ENCODE assay signal across 13 cellular contexts in the genomic region with DNA sequence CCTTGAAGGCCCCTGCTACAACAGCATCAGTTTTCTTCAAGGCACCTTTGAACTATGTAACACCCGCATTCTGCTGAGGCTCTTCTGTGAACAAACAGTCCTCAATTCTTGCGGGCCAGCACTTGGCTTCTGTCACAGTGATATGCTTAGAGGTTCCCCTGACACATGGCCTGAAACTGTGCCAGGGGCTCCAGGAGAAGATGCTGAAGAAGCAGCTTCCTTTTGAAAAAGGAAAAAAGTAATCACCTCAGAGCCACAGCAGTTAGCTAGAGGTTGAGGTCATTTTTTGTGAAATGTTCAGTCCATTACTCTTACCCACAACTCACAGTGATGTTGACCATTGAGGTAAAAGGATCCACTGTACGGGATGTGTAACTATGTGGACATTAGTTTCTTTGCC.
A peak's percentile ranks its signal among the peaks of the same experiment; 100 is the strongest.
DNase-seq lines count a peak whose midpoint lies in the region; ATAC-seq and TF ChIP-seq lines count a peak whose summit lies in the region.
"Had no signal": no experiment of that assay in that cellular context is flagged by ENCODE, and none has a peak within 500 bp of the region (broad histone marks: within the 10 kb centered on the region; RNA-seq: fewer than 3 reads in every experiment).

No MANE protein-coding gene starts in this region.

- H3K27ac ChIP-seq in SK-N-SH (ENCODE audit: low read depth in 2 of 2, low read length in 1 of 2) (peak overlapping the region in 1 of 2 experiments; percentile 47; a peak in 2 of 4 replicates), RWPE2 (ENCODE audit: poor library complexity, severe bottlenecking) (peak overlapping the region; percentile 82)
- H3K27ac ChIP-seq: foreskin keratinocyte had no signal

- no peak for TF ChIP-seq RAD21 in SK-N-SH (IDR thresholded peaks at IDR 0.05; ENCODE audit: low read length)

- CTCF ChIA-PET in SK-N-SH (lab: Yijun Ruan, JAX): interaction anchor here (1.1 kb wide), 1 partner anchor 9 kb away, joined by 4 read pairs; no protein-coding TSS in a partner anchor

- H3K4me3 ChIP-seq in SK-N-SH (ENCODE audit: low read depth in 2 of 2, low read length in 1 of 2) (no peak overlapping the region), RWPE2 (ENCODE audit: severe bottlenecking) (no peak overlapping the region), fibroblast of mammary gland (ENCODE audit: control insufficient read depth, low read depth, low read length) (no peak overlapping the region)
- H3K4me3 ChIP-seq: uterus had no signal

- H3K27me3 ChIP-seq in SK-N-SH (ENCODE audit: insufficient read depth): no peaks in the 10 kb centered on the region
- H3K27me3 ChIP-seq in RWPE2 (ENCODE audit: insufficient read depth, poor library complexity, severe bottlenecking): no peaks in the 10 kb centered on the region
- H3K27me3 ChIP-seq: uterus had no signal

- peaks cover 5% of the 10 kb centered on the region; the same call in 1 of the 2 replicates for H3K79me2 ChIP-seq in SK-N-SH (ENCODE audit: insufficient read depth)

- H3K9me2 ChIP-seq in SK-N-SH: no peaks in the 10 kb centered on the region

- H3K9me3 ChIP-seq in SK-N-SH (no peaks in the 10 kb centered on the region), RWPE2 (ENCODE audit: severe bottlenecking) (no peaks in the 10 kb centered on the region)
- H3K9me3 ChIP-seq: uterus had no signal

- H3F3A ChIP-seq in SK-N-SH (replicated peaks; ENCODE audit: insufficient read depth): peaks cover 23% of the 10 kb centered on the region

- POLR2A ChIA-PET in SK-N-SH (lab: Yijun Ruan, JAX): no interaction called here

- intact Hi-C loops in sciatic nerve (cut with DNase I): no loop called here

- 66% methylated on average over 3 of the region's 3 CpGs for WGBS in SK-N-SH (ENCODE audit: low lambda C conversion rate)

- H3K4me2 ChIP-seq in SK-N-SH: peak overlapping the region; percentile 45

- DNase-seq in SK-N-SH: no peak
- no peak for DNase-seq in RWPE2 (ENCODE audit: low spot score)
- DNase-seq in fibroblast of mammary gland (ENCODE audit: low read depth): peak; percentile 81
- peak; percentile 67 for DNase-seq in sciatic nerve (ENCODE audit: low spot score)
- DNase-seq in omental fat pad (ENCODE audit: low spot score): no peak
- DNase-seq in NCI-H2029 (lab: John Stamatoyannopoulos, UW): no peak
- DNase-seq in middle frontal gyrus (ENCODE audit: extremely low spot score, low spot score): no peak
- DNase-seq: aorta, foreskin keratinocyte, midbrain, NCI-H2081 treated with DMSO at 0.1 percent for 48 hours had no signal

- 0 out of 2 replicates have a peak overlapping the region, but pooled peaks have one; percentile 8 for H2AFZ ChIP-seq in SK-N-SH (ENCODE audit: low read depth)

- TF ChIP-seq CTCF in SK-N-SH (IDR thresholded peaks at IDR 0.05): no peak
- TF ChIP-seq CTCF in RWPE2 (IDR thresholded peaks at IDR 0.05; ENCODE audit: poor library complexity, severe bottlenecking): no peak
- no peak for TF ChIP-seq CTCF in fibroblast of mammary gland (conservative IDR thresholded peaks at IDR 0.05; ENCODE audit: control insufficient read depth, insufficient read depth, low read depth, low read length)
- no peak for TF ChIP-seq CTCF in omental fat pad (IDR thresholded peaks at IDR 0.05)

- H3K36me3 ChIP-seq in SK-N-SH (replicated peaks in 1 of 2; ENCODE audit: control insufficient read depth in 1 of 2, insufficient read depth in 2 of 2, low read length in 1 of 2) (no peaks in the 10 kb centered on the region), RWPE2 (ENCODE audit: low read depth) (no peaks in the 10 kb centered on the region)
- H3K36me3 ChIP-seq: uterus had no signal

- H3K9ac ChIP-seq in SK-N-SH: no peak overlapping the region

- ATAC-seq in SK-N-SH treated with all-trans-retinoic acid at 6 μM for 48 hours: no peak
- no peak for ATAC-seq in RWPE2 (ENCODE audit: low read depth)
- peak; percentile 5 for ATAC-seq in sciatic nerve
- no peak for ATAC-seq in omental fat pad (ENCODE audit: low FRiP score)
- ATAC-seq: foreskin keratinocyte had no signal

- no peaks in the 10 kb centered on the region for H4K20me1 ChIP-seq in SK-N-SH (ENCODE audit: insufficient read depth)

- H3K4me1 ChIP-seq in SK-N-SH (ENCODE audit: control insufficient read depth in 1 of 2, insufficient read depth in 2 of 2, low read depth in 1 of 2, low read length in 1 of 2) (peaks cover 10 to 19% of the 10 kb centered on the region in 2 experiments), RWPE2 (ENCODE audit: insufficient read depth, poor library complexity, severe bottlenecking) (peaks cover 20% of the 10 kb centered on the region)
- H3K4me1 ChIP-seq: uterus had no signal

- no peak for TF ChIP-seq EP300 in SK-N-SH (IDR thresholded peaks at IDR 0.05; ENCODE audit: borderline replicate concordance in 1 of 2, low read depth in 1 of 2, low read length in 1 of 2)

TF ChIP-seq in SK-N-SH, 30 proteins besides CTCF, POLR2A, EP300 and RAD21:
- no peak for TF ChIP-seq RCOR1 (IDR thresholded peaks at IDR 0.05; ENCODE audit: low read length)
- no peak for TF ChIP-seq JUND (IDR thresholded peaks at IDR 0.05)
- TF ChIP-seq, protein P1, sequence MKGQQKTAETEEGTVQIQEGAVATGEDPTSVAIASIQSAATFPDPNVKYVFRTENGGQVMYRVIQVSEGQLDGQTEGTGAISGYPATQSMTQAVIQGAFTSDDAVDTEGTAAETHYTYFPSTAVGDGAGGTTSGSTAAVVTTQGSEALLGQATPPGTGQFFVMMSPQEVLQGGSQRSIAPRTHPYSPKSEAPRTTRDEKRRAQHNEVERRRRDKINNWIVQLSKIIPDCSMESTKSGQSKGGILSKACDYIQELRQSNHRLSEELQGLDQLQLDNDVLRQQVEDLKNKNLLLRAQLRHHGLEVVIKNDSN (IDR thresholded peaks at IDR 0.05; ENCODE audit: borderline replicate concordance, low read depth): no peak

TF ChIP-seq in SK-N-SH treated with all-trans-retinoic acid at 6 μM for 48 hours, 23 proteins besides CTCF, POLR2A, EP300 and RAD21:
- TF ChIP-seq SNAI2 (CRISPR knock-in tag; IDR thresholded peaks at IDR 0.05): no peak
- TF ChIP-seq ZFP30 (CRISPR knock-in tag; IDR thresholded peaks at IDR 0.05): no peak
- no peak for TF ChIP-seq PPARA (CRISPR knock-in tag; IDR thresholded peaks at IDR 0.05; ENCODE audit: borderline replicate concordance)
- TF ChIP-seq, protein P2, sequence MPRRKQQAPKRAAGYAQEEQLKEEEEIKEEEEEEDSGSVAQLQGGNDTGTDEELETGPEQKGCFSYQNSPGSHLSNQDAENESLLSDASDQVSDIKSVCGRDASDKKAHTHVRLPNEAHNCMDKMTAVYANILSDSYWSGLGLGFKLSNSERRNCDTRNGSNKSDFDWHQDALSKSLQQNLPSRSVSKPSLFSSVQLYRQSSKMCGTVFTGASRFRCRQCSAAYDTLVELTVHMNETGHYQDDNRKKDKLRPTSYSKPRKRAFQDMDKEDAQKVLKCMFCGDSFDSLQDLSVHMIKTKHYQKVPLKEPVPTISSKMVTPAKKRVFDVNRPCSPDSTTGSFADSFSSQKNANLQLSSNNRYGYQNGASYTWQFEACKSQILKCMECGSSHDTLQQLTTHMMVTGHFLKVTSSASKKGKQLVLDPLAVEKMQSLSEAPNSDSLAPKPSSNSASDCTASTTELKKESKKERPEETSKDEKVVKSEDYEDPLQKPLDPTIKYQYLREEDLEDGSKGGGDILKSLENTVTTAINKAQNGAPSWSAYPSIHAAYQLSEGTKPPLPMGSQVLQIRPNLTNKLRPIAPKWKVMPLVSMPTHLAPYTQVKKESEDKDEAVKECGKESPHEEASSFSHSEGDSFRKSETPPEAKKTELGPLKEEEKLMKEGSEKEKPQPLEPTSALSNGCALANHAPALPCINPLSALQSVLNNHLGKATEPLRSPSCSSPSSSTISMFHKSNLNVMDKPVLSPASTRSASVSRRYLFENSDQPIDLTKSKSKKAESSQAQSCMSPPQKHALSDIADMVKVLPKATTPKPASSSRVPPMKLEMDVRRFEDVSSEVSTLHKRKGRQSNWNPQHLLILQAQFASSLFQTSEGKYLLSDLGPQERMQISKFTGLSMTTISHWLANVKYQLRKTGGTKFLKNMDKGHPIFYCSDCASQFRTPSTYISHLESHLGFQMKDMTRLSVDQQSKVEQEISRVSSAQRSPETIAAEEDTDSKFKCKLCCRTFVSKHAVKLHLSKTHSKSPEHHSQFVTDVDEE (CRISPR knock-in tag; IDR thresholded peaks at IDR 0.05): no peak
- TF ChIP-seq OSR1 (CRISPR knock-in tag; IDR thresholded peaks at IDR 0.05): no peak
- no peak for TF ChIP-seq ZNF565 (CRISPR knock-in tag; conservative IDR thresholded peaks at IDR 0.05; ENCODE audit: low read depth)
- TF ChIP-seq TOX (CRISPR knock-in tag; IDR thresholded peaks at IDR 0.05; ENCODE audit: borderline replicate concordance): no peak
- TF ChIP-seq CSRNP3 (CRISPR knock-in tag; IDR thresholded peaks at IDR 0.05): no peak
- TF ChIP-seq ZNF70 (CRISPR knock-in tag; IDR thresholded peaks at IDR 0.05): no peak
- TF ChIP-seq CSDC2 (CRISPR knock-in tag; IDR thresholded peaks at IDR 0.05): no peak
- TF ChIP-seq ZNF8 (CRISPR knock-in tag; IDR thresholded peaks at IDR 0.05): no peak
- TF ChIP-seq ESRRG (CRISPR knock-in tag; IDR thresholded peaks at IDR 0.05): no peak
TF ChIP-seq in SK-N-SH treated with all-trans-retinoic acid at 6 μM for 48 hours: peak in this region for 0.

Comparison
In these comparisons a context has a peak if more than half of its experiments do, and no peak if none do; other contexts are left out.
1. DNase-seq: peak in fibroblast of mammary gland (single experiment) and sciatic nerve (single experiment); none in SK-N-SH (single experiment), RWPE2 (single experiment), omental fat pad (single experiment), NCI-H2029 (single experiment) and middle frontal gyrus (single experiment).